In genomic region chr6:4879724-4880372, GRCh38 we compare ENCODE assay signal across 17 cellular contexts.
DNase-seq lines count a peak whose midpoint lies in the region; ATAC-seq, FAIRE-seq and TF ChIP-seq lines count a peak whose summit lies in the region.
"Had no signal": no experiment of that assay in that cellular context is flagged by ENCODE, and none has a peak within 500 bp of the region (broad histone marks: within the 10 kb centered on the region; RNA-seq: fewer than 3 reads in every experiment).

No MANE protein-coding gene starts in this region.

- H3K9me1 ChIP-seq in K562 (ENCODE audit: control insufficient read depth, insufficient read depth, low read length), result no peaks in the 10 kb centered on the region

- H3K4me1 Mint-ChIP-seq in activated T-helper 1 cell treated with anti-CD3 and anti-CD28 coated beads, Interleukin-12 subunit alpha, Interleukin-12 subunit beta, Interleukin-2, Interleukin-4 antibody, amounts not matched to agents 30 ng/mL and 10 ng/mL and 1 ng/mL, durations not matched to agents 14 hours and 24 hours and 36 hours (ENCODE audit: low read depth), result no peaks in the 10 kb centered on the region

- H3K9me3 ChIP-seq in K562 (replicated peaks; ENCODE audit: control insufficient read depth, insufficient read depth, low read depth, low read length) (no peaks in the 10 kb centered on the region), SK-N-SH (no peaks in the 10 kb centered on the region)
- H3K9me3 ChIP-seq: SJSA1, testis had no signal

- H2AFZ ChIP-seq in K562 (ENCODE audit: low read depth, low read length), result no peak overlapping the region
- no peak overlapping the region for H2AFZ ChIP-seq in SK-N-SH (ENCODE audit: low read depth)

- H3K27ac Mint-ChIP-seq in activated T-helper 1 cell treated with anti-CD3 and anti-CD28 coated beads, Interleukin-12 subunit alpha, Interleukin-12 subunit beta, Interleukin-2, Interleukin-4 antibody, amounts not matched to agents 30 ng/mL and 10 ng/mL and 1 ng/mL, durations not matched to agents 14 hours and 24 hours and 36 hours, result no peak overlapping the region

- H3K4me3 ChIP-seq in K562 (no peak overlapping the region), SK-N-SH (ENCODE audit: low read depth in 2 of 2, low read length in 1 of 2) (no peak overlapping the region)
- H3K4me3 ChIP-seq: BLaER1 treated with 17β-estradiol and CSF1 and Interleukin-3, amounts not matched to agents 10 nM and 100 nM; SJSA1; testis had no signal

- H3K36me3 ChIP-seq in K562 (ENCODE audit: control insufficient read depth, insufficient read depth, low read length) (no peaks in the 10 kb centered on the region), SK-N-SH (replicated peaks in 1 of 2; ENCODE audit: control insufficient read depth in 1 of 2, insufficient read depth in 2 of 2, low read length in 1 of 2) (no peaks in the 10 kb centered on the region)
- H3K36me3 ChIP-seq: SJSA1 had no signal

- in situ Hi-C loops in K562 (cut with MboI), result no loop called here

- no peaks in the 10 kb centered on the region for H3K9me2 ChIP-seq in SK-N-SH

- no peaks in the 10 kb centered on the region for H3K9me3 Mint-ChIP-seq in activated T-helper 1 cell treated with anti-CD3 and anti-CD28 coated beads, Interleukin-12 subunit alpha, Interleukin-12 subunit beta, Interleukin-2, Interleukin-4 antibody, amounts not matched to agents 30 ng/mL and 10 ng/mL and 1 ng/mL, durations not matched to agents 14 hours and 24 hours and 36 hours
- H3K9me3 Mint-ChIP-seq: activated T-cell treated with anti-CD3 and anti-CD28 coated beads, Interleukin-2, amount 50 U/mL, for 4 hours had no signal

- WGBS in K562 (ENCODE audit: insufficient coverage, low coverage, missing lambda C conversion rate), result 73% methylated on average over 7 of the region's 7 CpGs
- 97% methylated on average over 7 of the region's 7 CpGs for WGBS in SK-N-SH (ENCODE audit: low lambda C conversion rate)

- CTCF ChIA-PET in K562 (lab: Yijun Ruan, JAX; ENCODE audit: low intra/inter-chr PET ratio) (no interaction called here), SK-N-SH (lab: Yijun Ruan, JAX) (no interaction called here)

- H3K79me2 ChIP-seq in K562 (ENCODE audit: control insufficient read depth, insufficient read depth, low read length) (peaks cover 97% of the 10 kb centered on the region), SK-N-SH (ENCODE audit: insufficient read depth) (peaks cover 94% of the 10 kb centered on the region)

- H3K27me3 ChIP-seq in K562 (ENCODE audit: control insufficient read depth in 2 of 2, insufficient read depth in 2 of 2, low read length in 2 of 2), result no peaks in the 10 kb centered on the region
- H3K27me3 ChIP-seq in SK-N-SH (ENCODE audit: insufficient read depth), result no peaks in the 10 kb centered on the region
- H3K27me3 ChIP-seq: BLaER1 treated with 17β-estradiol and CSF1 and Interleukin-3, amounts not matched to agents 10 nM and 100 nM; SJSA1; testis had no signal

- POLR2A ChIA-PET in K562 (lab: Yijun Ruan, JAX), result no interaction called here
- POLR2A ChIA-PET in SK-N-SH (lab: Yijun Ruan, JAX), result no interaction called here

- H3K4me3 Mint-ChIP-seq in activated T-helper 1 cell treated with anti-CD3 and anti-CD28 coated beads, Interleukin-12 subunit alpha, Interleukin-12 subunit beta, Interleukin-2, Interleukin-4 antibody, amounts not matched to agents 30 ng/mL and 10 ng/mL and 1 ng/mL, durations not matched to agents 14 hours and 24 hours and 36 hours, result no peak overlapping the region
- H3K4me3 Mint-ChIP-seq: activated T-cell treated with anti-CD3 and anti-CD28 coated beads, Interleukin-2, amount 50 U/mL, for 4 hours had no signal

- no peaks in the 10 kb centered on the region for H3F3A ChIP-seq in SK-N-SH (replicated peaks; ENCODE audit: insufficient read depth)

- TF ChIP-seq RAD21 in K562 (CRISPR knock-in tag; conservative IDR thresholded peaks at IDR 0.05 in 1 of 2, IDR thresholded peaks at IDR 0.05 in 1 of 2) (no peak), SK-N-SH (IDR thresholded peaks at IDR 0.05; ENCODE audit: low read length) (no peak)

- peak; percentile 52 for FAIRE-seq in GM18507 (lab: Jason Lieb, UNC)
- no peak for FAIRE-seq in K562 (lab: Jason Lieb, UNC)
- no peak for FAIRE-seq in urothelium cell line (lab: Jason Lieb, UNC)
- FAIRE-seq: endothelial cell of umbilical vein had no signal

- intact Hi-C loops in K562 (cut with micrococcal nuclease), result no loop called here
- intact Hi-C loops in activated T-helper 1 cell treated with anti-CD3 and anti-CD28 coated beads, Interleukin-12 subunit alpha, Interleukin-12 subunit beta, Interleukin-2, Interleukin-4 antibody, amounts not matched to agents 30 ng/mL and 10 ng/mL and 1 ng/mL, durations not matched to agents 14 hours and 24 hours and 36 hours (cut with micrococcal nuclease), result no loop called here

- H3K4me1 ChIP-seq in K562 (replicated peaks in 1 of 2; ENCODE audit: control insufficient read depth in 2 of 2, insufficient read depth in 2 of 2, low read length in 2 of 2) (peaks cover 0 to 4% of the 10 kb centered on the region in 2 experiments; a peak in 2 of 5 replicates), SK-N-SH (ENCODE audit: control insufficient read depth in 1 of 2, insufficient read depth in 2 of 2, low read depth in 1 of 2, low read length in 1 of 2) (no peaks in the 10 kb centered on the region; a peak in 1 of 4 replicates)
- H3K4me1 ChIP-seq: testis had no signal

- H3K9ac ChIP-seq in K562 (ENCODE audit: insufficient read depth in 1 of 2, low read depth in 2 of 2, low read length in 2 of 2) (no peak overlapping the region), SK-N-SH (no peak overlapping the region)
- H3K9ac ChIP-seq: BLaER1 treated with 17β-estradiol and CSF1 and Interleukin-3, amounts not matched to agents 10 nM and 100 nM had no signal

- peaks cover 55% of the 10 kb centered on the region for H4K20me1 ChIP-seq in K562 (replicated peaks; ENCODE audit: control insufficient read depth, insufficient read depth, low read length)
- H4K20me1 ChIP-seq in SK-N-SH (ENCODE audit: insufficient read depth), result peaks cover 59% of the 10 kb centered on the region

- H3K4me2 ChIP-seq in K562 (ENCODE audit: insufficient read depth, low read length), result peak overlapping the region; percentile 9; the same call in 1 of the 2 replicates
- H3K4me2 ChIP-seq in SK-N-SH, result no peak overlapping the region

- BruUV-seq in K562 (replicated peaks; lab: Mats Ljungman, UMichigan), result no TSS peak

- no peak for TF ChIP-seq POLR2A in K562 (conservative IDR thresholded peaks at IDR 0.05)

- no peak for TF ChIP-seq EP300 in K562 (IDR thresholded peaks at IDR 0.05; ENCODE audit: low read length)
- TF ChIP-seq EP300 in SK-N-SH (IDR thresholded peaks at IDR 0.05; ENCODE audit: borderline replicate concordance in 1 of 2, low read depth in 1 of 2, low read length in 1 of 2), result no peak

- ATAC-seq in GM21528 (IDR thresholded peaks at IDR 0.05; ENCODE audit: low FRiP score, unreplicated experiment), result peak; percentile 70
- peak; percentile 90 for ATAC-seq in HG03066 (IDR thresholded peaks at IDR 0.05; ENCODE audit: low read depth, unreplicated experiment)
- ATAC-seq in K562, result peak; percentile 54; the same call in 2 of the 3 replicates
- ATAC-seq: activated T-cell treated with anti-CD3 and anti-CD28 coated beads, Interleukin-2, amount 50 U/mL, for 4 hours had no signal

- no peaks in the 10 kb centered on the region for H3K27me3 Mint-ChIP-seq in activated T-helper 1 cell treated with anti-CD3 and anti-CD28 coated beads, Interleukin-12 subunit alpha, Interleukin-12 subunit beta, Interleukin-2, Interleukin-4 antibody, amounts not matched to agents 30 ng/mL and 10 ng/mL and 1 ng/mL, durations not matched to agents 14 hours and 24 hours and 36 hours (ENCODE audit: insufficient read depth)

- no peaks in the 10 kb centered on the region for H3K36me3 Mint-ChIP-seq in activated T-helper 1 cell treated with anti-CD3 and anti-CD28 coated beads, Interleukin-12 subunit alpha, Interleukin-12 subunit beta, Interleukin-2, Interleukin-4 antibody, amounts not matched to agents 30 ng/mL and 10 ng/mL and 1 ng/mL, durations not matched to agents 14 hours and 24 hours and 36 hours (ENCODE audit: low read depth)

- DNase-seq in GM18507 (ENCODE audit: extremely low spot score, insufficient read length, low read depth) (no peak), K562 (ENCODE audit: extremely low read depth in 1 of 4, low spot score in 3 of 4) (no peak), mesenteric fat pad (ENCODE audit: low spot score) (no peak), SK-N-SH (no peak), urothelium cell line (ENCODE audit: low spot score) (no peak)
- no peak for DNase-seq in activated T-helper 1 cell treated with anti-CD3 and anti-CD28 coated beads, Interleukin-12 subunit alpha, Interleukin-12 subunit beta, Interleukin-2, Interleukin-4 antibody, amounts not matched to agents 30 ng/mL and 10 ng/mL and 1 ng/mL, durations not matched to agents 14 hours and 24 hours and 36 hours (ENCODE audit: low spot score)
- DNase-seq: activated CD4-positive, CD25-positive, alpha-beta regulatory T cell; activated T-cell treated with anti-CD3 and anti-CD28 coated beads, Interleukin-2, amount 50 U/mL, for 4 hours; midbrain; NCI-H226; posterior cingulate gyrus; testis had no signal

- TF ChIP-seq CTCF in K562 (IDR thresholded peaks at IDR 0.05 in 2 of 3, conservative IDR thresholded peaks at IDR 0.05 in 1 of 3; ENCODE audit: insufficient read depth in 2 of 3, low read depth in 1 of 3, low read length in 3 of 3) (no peak), SK-N-SH (IDR thresholded peaks at IDR 0.05) (no peak)

- H3K27ac ChIP-seq in K562 (ENCODE audit: extremely low read depth, low read depth, low read length) (no peak overlapping the region), SK-N-SH (ENCODE audit: low read depth in 2 of 2, low read length in 1 of 2) (no peak overlapping the region)
- H3K27ac ChIP-seq: BLaER1 treated with 17β-estradiol and CSF1 and Interleukin-3, amounts not matched to agents 10 nM and 100 nM; SJSA1; testis had no signal

TF ChIP-seq in K562, 482 proteins besides CTCF, POLR2A, EP300 and RAD21:
- TF ChIP-seq XRCC3 (IDR thresholded peaks at IDR 0.05) (no peak), NCOR1 (IDR thresholded peaks at IDR 0.05) (0 out of 2 replicates have a peak, but pooled peaks have one; percentile 8), TCF3 (CRISPR knock-in tag; IDR thresholded peaks at IDR 0.05) (no peak), NFRKB (IDR thresholded peaks at IDR 0.05; ENCODE audit: low read depth) (no peak), CREM (IDR thresholded peaks at IDR 0.05; ENCODE audit: low read depth) (0 out of 2 replicates have a peak, but pooled peaks have one; percentile 40), U2AF2 (optimal IDR thresholded peaks at IDR 0.05; ENCODE audit: low read depth, low read length) (no peak)
TF ChIP-seq in K562: peak in this region for 2.

TF ChIP-seq in SK-N-SH, 30 proteins besides CTCF, POLR2A, EP300 and RAD21 (continues in another document):
- TF ChIP-seq NFIC (IDR thresholded peaks at IDR 0.05; ENCODE audit: borderline replicate concordance), result no peak
- no peak for TF ChIP-seq SIN3A (IDR thresholded peaks at IDR 0.05; ENCODE audit: borderline replicate concordance, low read depth, low read length)
- TF ChIP-seq POLR2AphosphoS5 (IDR thresholded peaks at IDR 0.05; ENCODE audit: low read depth, low read length), result no peak
- TF ChIP-seq RXRA (IDR thresholded peaks at IDR 0.05; ENCODE audit: borderline replicate concordance, low read depth), result no peak
- TF ChIP-seq JUND (IDR thresholded peaks at IDR 0.05), result no peak
- no peak for TF ChIP-seq TCF12 (IDR thresholded peaks at IDR 0.05)
- TF ChIP-seq TAF1 (IDR thresholded peaks at IDR 0.05; ENCODE audit: borderline replicate concordance, low read depth, low read length), result no peak
